1 cellular context compared by ENCODE assay signal in genomic region chr7:38903057-38903456, GRCh38.
TF ChIP-seq lines count a peak whose summit lies in the region.

No MANE protein-coding gene starts in this region.

TF ChIP-seq in GM23338, 12 proteins besides CTCF, POLR2A, EP300 and RAD21 (continued from another document):
- TF ChIP-seq ZNF462 (CRISPR knock-in tag; IDR thresholded peaks at IDR 0.05), result peak; percentile 57
